In the genomic region with DNA sequence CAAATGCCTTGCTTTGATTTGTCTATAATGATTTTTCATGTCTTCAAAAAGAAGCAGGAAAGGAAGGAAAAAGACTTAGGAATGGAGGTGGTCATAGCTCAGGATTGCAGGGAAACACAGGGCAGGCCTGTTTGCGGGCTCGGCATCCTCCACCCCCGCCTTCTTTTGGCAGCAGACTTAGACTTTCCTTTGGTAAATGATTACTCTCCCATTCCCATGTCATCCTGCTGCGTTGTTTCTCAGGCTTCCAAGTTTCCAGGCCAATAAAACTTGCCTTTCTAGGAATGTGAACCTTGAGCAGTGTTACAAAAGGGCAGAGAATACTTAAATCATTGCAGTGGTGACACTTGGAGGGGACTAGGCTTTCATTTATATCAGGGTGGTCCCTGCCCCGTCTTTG, we compare ENCODE assay signal across 17 cellular contexts. TPM values are rescaled to one million over a fixed set of nuclear protein-coding genes. Genes with fewer than 3 reads are reported as not detected.
DNase-seq lines count a peak whose midpoint lies in the region; ATAC-seq and TF ChIP-seq lines count a peak whose summit lies in the region.
"Had no signal": no experiment of that assay in that cellular context is flagged by ENCODE, and none has a peak within 500 bp of the region (broad histone marks: within the 10 kb centered on the region; RNA-seq: fewer than 3 reads in every experiment).

No MANE protein-coding gene starts in this region.

- H3K56ac ChIP-seq in mesendoderm (ENCODE audit: low read length): no peak overlapping the region

- H2AK5ac ChIP-seq in mesendoderm (ENCODE audit: low read length): no peak overlapping the region

- peak; percentile 89 for DNase-seq in ACHN
- peak; percentile 48 for DNase-seq in HK-2 (ENCODE audit: unreplicated experiment)
- DNase-seq in fibroblast of lung (ENCODE audit: low read depth in 2 of 2): peak; percentile 30 to 87
- DNase-seq in mesendoderm: peak; percentile 44
- DNase-seq in caudate nucleus (lab: John Stamatoyannopoulos, UW): no peak
- DNase-seq in activated CD4-positive, CD25-positive, alpha-beta regulatory T cell (lab: John Stamatoyannopoulos, UW): no peak
- no peak for DNase-seq in NCI-H2081 (lab: John Stamatoyannopoulos, UW)
- DNase-seq: activated effector memory CD4-positive, alpha-beta T cell treated with anti-CD3 and anti-CD28 coated beads, Interleukin-2, amount 50 U/mL, for 16 hours; effector memory CD8-positive, alpha-beta T cell; NCI-H2107; ovary; thyroid gland had no signal

- H4K5ac ChIP-seq in mesendoderm (ENCODE audit: low read length): no peak overlapping the region

- in situ Hi-C loops in ACHN (cut with HindIII; ENCODE audit: low pct_ligation_motif_present, low pct_unique_long_range_greater_than_20kb, low sequenced_read_pairs): no loop called here

- no peaks in the 10 kb centered on the region for H3K9me3 ChIP-seq in fibroblast of lung (ENCODE audit: control insufficient read depth, insufficient read depth, low read depth, low read length)
- H3K9me3 ChIP-seq: A549, heart right ventricle, ovary, thyroid gland had no signal

- no peak overlapping the region for H2BK5ac ChIP-seq in mesendoderm (ENCODE audit: low read length)

- H4K20me1 ChIP-seq in fibroblast of lung (ENCODE audit: control insufficient read depth, extremely low read depth, insufficient read depth, low read length): no peaks in the 10 kb centered on the region

- ATAC-seq in HG03460 (IDR thresholded peaks at IDR 0.05; ENCODE audit: unreplicated experiment): no peak
- ATAC-seq: effector memory CD8-positive, alpha-beta T cell had no signal

- no peaks in the 10 kb centered on the region for H3K79me1 ChIP-seq in mesendoderm (ENCODE audit: low read length)

- no peaks in the 10 kb centered on the region for H3K79me2 ChIP-seq in fibroblast of lung (ENCODE audit: control insufficient read depth, insufficient read depth, low read length)
- no peaks in the 10 kb centered on the region for H3K79me2 ChIP-seq in mesendoderm (ENCODE audit: control insufficient read depth, insufficient read depth, low read length)

- H3K4me3 ChIP-seq in fibroblast of lung (replicated peaks in 1 of 4; ENCODE audit: control extremely low read depth in 1 of 4, insufficient read depth in 1 of 4, low read depth in 3 of 4, low read length in 4 of 4) (no peak overlapping the region), mesendoderm (ENCODE audit: low read length) (no peak overlapping the region)
- H3K4me3 ChIP-seq: A549, heart right ventricle, ovary, thyroid gland had no signal

- no peak overlapping the region for H3K23ac ChIP-seq in mesendoderm (ENCODE audit: low read length)

- H3K18ac ChIP-seq in mesendoderm (ENCODE audit: low read length): no peak overlapping the region

- H3K27me3 ChIP-seq in fibroblast of lung (ENCODE audit: control insufficient read depth, insufficient read depth, low read length) (no peaks in the 10 kb centered on the region), mesendoderm (ENCODE audit: insufficient read depth, low read length, poor library complexity) (no peaks in the 10 kb centered on the region)
- H3K27me3 ChIP-seq: heart right ventricle, ovary, thyroid gland had no signal

- no CpG with 5 or more reads among the region's 5 CpGs for WGBS in mesendoderm (ENCODE audit: extremely low coverage, insufficient coverage, low lambda C conversion rate)

- H2BK120ac ChIP-seq in mesendoderm (ENCODE audit: low read depth, low read length): no peak overlapping the region

- H4K8ac ChIP-seq in mesendoderm (ENCODE audit: low read depth, low read length): no peak overlapping the region

- H3K4me2 ChIP-seq in fibroblast of lung (ENCODE audit: extremely low read depth, insufficient read depth, low read length) (no peak overlapping the region), mesendoderm (ENCODE audit: low read length) (no peak overlapping the region)
- H3K4me2 ChIP-seq: A549 had no signal

- H3K27ac ChIP-seq in fibroblast of lung (ENCODE audit: insufficient read depth, low read length): no peak overlapping the region
- no peak overlapping the region for H3K27ac ChIP-seq in mesendoderm (ENCODE audit: low read depth, low read length)
- no peak overlapping the region for H3K27ac ChIP-seq in caudate nucleus (ENCODE audit: low read depth, low read length)
- H3K27ac ChIP-seq: A549, heart right ventricle, HL-60, ovary, thyroid gland had no signal

- no peak overlapping the region for H2BK15ac ChIP-seq in mesendoderm (replicated peaks; ENCODE audit: low read depth)

- H3K4me1 ChIP-seq in fibroblast of lung (ENCODE audit: control insufficient read depth, extremely low read depth, insufficient read depth, low read length) (no peaks in the 10 kb centered on the region), mesendoderm (ENCODE audit: control insufficient read depth, low read depth, low read length) (no peaks in the 10 kb centered on the region)
- H3K4me1 ChIP-seq: A549, heart right ventricle, thyroid gland had no signal

- TF ChIP-seq CTCF in fibroblast of lung (conservative IDR thresholded peaks at IDR 0.05 in 1 of 2, IDR thresholded peaks at IDR 0.05 in 1 of 2; ENCODE audit: low read depth in 1 of 2, low read length in 2 of 2): no peak

- no peak overlapping the region for H2AFZ ChIP-seq in fibroblast of lung (ENCODE audit: low read length)

- H3K9ac ChIP-seq in fibroblast of lung (ENCODE audit: insufficient read depth, low read length) (no peak overlapping the region), mesendoderm (ENCODE audit: low read length) (no peak overlapping the region)

- no peak overlapping the region for H3K4ac ChIP-seq in mesendoderm (ENCODE audit: low read depth, low read length)

- H3K36me3 ChIP-seq in fibroblast of lung (ENCODE audit: control insufficient read depth, insufficient read depth, low read length): no peaks in the 10 kb centered on the region
- no peaks in the 10 kb centered on the region for H3K36me3 ChIP-seq in mesendoderm (ENCODE audit: control insufficient read depth, insufficient read depth, low read length)
- H3K36me3 ChIP-seq: heart right ventricle, ovary, thyroid gland had no signal

RNA-seq across cellular contexts. Expression of a gene that starts 34.0 kb away (rescaled TPM):
- total RNA-seq in fibroblast of lung: 0.26 TPM in 1 of 2 replicates, not detected in the other
- 0.06 and 0.31 TPM in 2 replicates for polyA plus RNA-seq in fibroblast of lung
- polyA plus RNA-seq in fibroblast of lung (2012): 0.07 TPM in 1 of 2 replicates, not detected in the other
- 1.8 TPM in 1 of 2 replicates, not detected in the other for polyA minus RNA-seq in fibroblast of lung (ENCODE audit: low replicate concordance)
- polyA plus RNA-seq in mesendoderm (2013, experiment 1 of 2): 0.04 TPM
- 0.11 TPM for polyA plus RNA-seq in mesendoderm (2013, experiment 2 of 2)
- total RNA-seq: lung microvascular endothelial cell had no signal

Comparison
In these comparisons a context has a peak if more than half of its experiments do, and no peak if none do; other contexts are left out.
1. DNase-seq: peak in ACHN (single experiment), HK-2 (single experiment), fibroblast of lung (2 of 2) and mesendoderm (single experiment); none in caudate nucleus (0 of 61), activated CD4-positive, CD25-positive, alpha-beta regulatory T cell (0 of 4) and NCI-H2081 (0 of 2).